In the genomic region with DNA sequence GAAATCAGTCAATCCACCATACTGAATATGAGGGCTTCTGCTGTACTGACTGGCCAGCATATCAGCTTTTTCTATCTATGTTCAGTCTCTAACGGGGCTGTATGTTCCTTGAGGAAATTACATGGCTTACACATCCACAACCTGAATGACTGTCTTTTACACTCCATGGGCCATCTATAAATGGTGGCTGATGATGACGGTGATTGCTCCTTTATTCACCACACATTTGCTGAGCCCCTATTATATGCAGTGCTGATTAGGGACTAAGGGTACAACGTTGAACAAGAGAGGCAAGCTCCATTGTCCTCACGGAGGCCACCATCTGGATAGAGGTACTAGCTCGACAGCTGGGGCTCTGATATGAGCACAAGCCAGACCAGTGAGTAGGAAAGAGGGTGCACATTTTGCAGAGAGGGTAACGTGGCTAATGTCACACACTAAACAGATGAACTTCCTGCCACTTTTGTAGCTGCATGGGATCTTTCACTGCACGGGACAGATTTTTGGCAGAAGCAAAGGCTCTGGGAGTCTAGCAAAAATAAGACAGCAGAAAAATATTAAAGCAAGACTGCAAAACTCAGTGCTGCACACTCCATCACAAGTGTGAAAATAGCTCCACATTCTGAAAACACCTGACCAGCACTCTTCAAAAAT, we compare ENCODE assay signal across 16 cellular contexts. TPM values are rescaled to one million over a fixed set of nuclear protein-coding genes. Genes with fewer than 3 reads are reported as not detected.
DNase-seq lines count a peak whose midpoint lies in the region; ATAC-seq and TF ChIP-seq lines count a peak whose summit lies in the region.
"Had no signal": no experiment of that assay in that cellular context is flagged by ENCODE, and none has a peak within 500 bp of the region (broad histone marks: within the 10 kb centered on the region; RNA-seq: fewer than 3 reads in every experiment).

No MANE protein-coding gene starts in this region.

- H2AFZ ChIP-seq in neural cell (ENCODE audit: low read depth, low read length): no peak overlapping the region

- no peak overlapping the region for H3K27ac ChIP-seq in neural cell (ENCODE audit: low read length)
- H3K27ac ChIP-seq: BLaER1 treated with 17β-estradiol and CSF1 and Interleukin-3, amounts not matched to agents 10 nM and 100 nM had no signal

- H4K20me1 ChIP-seq in neural cell (ENCODE audit: insufficient read depth): no peaks in the 10 kb centered on the region
- H4K20me1 ChIP-seq: BLaER1 treated with 17β-estradiol and CSF1 and Interleukin-3, amounts not matched to agents 10 nM and 100 nM had no signal

- no peak overlapping the region for H3K4me2 ChIP-seq in neural cell (ENCODE audit: low read length)
- H3K4me2 ChIP-seq: BLaER1 treated with 17β-estradiol and CSF1 and Interleukin-3, amounts not matched to agents 10 nM and 100 nM had no signal

- no peak for ATAC-seq in naive thymus-derived CD8-positive, alpha-beta T cell
- ATAC-seq: HepG2 had no signal

- H3K9me3 ChIP-seq in neural cell (ENCODE audit: low read length): no peaks in the 10 kb centered on the region
- H3K9me3 ChIP-seq: BLaER1 treated with 17β-estradiol and CSF1 and Interleukin-3, amounts not matched to agents 10 nM and 100 nM had no signal

- H3K36me3 Mint-ChIP-seq in naive thymus-derived CD8-positive, alpha-beta T cell: no peaks in the 10 kb centered on the region
- H3K36me3 Mint-ChIP-seq: CD4-positive, CD25-positive, alpha-beta regulatory T cell had no signal

- H3K36me3 ChIP-seq in neural cell (ENCODE audit: insufficient read depth, low read length): no peaks in the 10 kb centered on the region
- H3K36me3 ChIP-seq: BLaER1 treated with 17β-estradiol and CSF1 and Interleukin-3, amounts not matched to agents 10 nM and 100 nM had no signal

- H3K9me3 Mint-ChIP-seq in naive thymus-derived CD8-positive, alpha-beta T cell: no peaks in the 10 kb centered on the region
- H3K9me3 Mint-ChIP-seq: H9 had no signal

- H3K4me1 Mint-ChIP-seq in naive thymus-derived CD8-positive, alpha-beta T cell: no peaks in the 10 kb centered on the region

- H3K27me3 ChIP-seq in neural cell (ENCODE audit: insufficient read depth, low read depth, low read length): no peaks in the 10 kb centered on the region
- H3K27me3 ChIP-seq: BLaER1 treated with 17β-estradiol and CSF1 and Interleukin-3, amounts not matched to agents 10 nM and 100 nM had no signal

- peaks cover 0 to 30% (median 8%) of the 10 kb centered on the region in 5 donors for H3K27me3 Mint-ChIP-seq in naive thymus-derived CD8-positive, alpha-beta T cell
- H3K27me3 Mint-ChIP-seq: CD4-positive, CD25-positive, alpha-beta regulatory T cell had no signal

- H3K9ac ChIP-seq in neural cell (ENCODE audit: low read length): no peak overlapping the region
- H3K9ac ChIP-seq: BLaER1 treated with 17β-estradiol and CSF1 and Interleukin-3, amounts not matched to agents 10 nM and 100 nM had no signal

- POLR2A ChIA-PET in naive thymus-derived CD8-positive, alpha-beta T cell (lab: Charles Lee): no interaction called here

- DNase-seq in NCI-H2227 (lab: John Stamatoyannopoulos, UW; ENCODE audit: unreplicated experiment) (peak; percentile 46), NCI-H2227 treated with DMSO at 0.1 percent for 48 hours (lab: John Stamatoyannopoulos, UW) (no peak), NCI-H69 (lab: John Stamatoyannopoulos, UW) (peak; percentile 96), SHP77 treated with DMSO at 0.1 percent for 48 hours (lab: John Stamatoyannopoulos, UW) (no peak)
- no peak for DNase-seq in stimulated activated CD4-positive, alpha-beta T cell treated with anti-CD3 and anti-CD28 coated beads, Interleukin-2, amount 100 ng/mL, for 24 hours
- no peak for DNase-seq in naive thymus-derived CD8-positive, alpha-beta T cell
- DNase-seq: 8988T; AML-193; CD4-positive, CD25-positive, alpha-beta regulatory T cell; DMS79; GOT3; H9 had no signal

- H3K9me2 ChIP-seq in neural cell (ENCODE audit: insufficient read depth, low read length): no peaks in the 10 kb centered on the region

- H3K4me3 Mint-ChIP-seq in naive thymus-derived CD8-positive, alpha-beta T cell: no peak overlapping the region
- H3K4me3 Mint-ChIP-seq: CD4-positive, CD25-positive, alpha-beta regulatory T cell; H9 had no signal

- TF ChIP-seq CTCF in neural cell (IDR thresholded peaks at IDR 0.05; ENCODE audit: poor library complexity, severe bottlenecking): no peak

- no peaks in the 10 kb centered on the region for H3F3A ChIP-seq in neural cell (ENCODE audit: insufficient read depth, low read length, poor library complexity, severe bottlenecking)

- H3K27ac Mint-ChIP-seq in naive thymus-derived CD8-positive, alpha-beta T cell: no peak overlapping the region
- H3K27ac Mint-ChIP-seq: H9 had no signal

- H3K4me3 ChIP-seq in neural cell (ENCODE audit: low read length): no peak overlapping the region
- H3K4me3 ChIP-seq: BLaER1 treated with 17β-estradiol and CSF1 and Interleukin-3, amounts not matched to agents 10 nM and 100 nM had no signal

- TF ChIP-seq RAD21 in neural cell (conservative IDR thresholded peaks at IDR 0.05): no peak

- no peak for TF ChIP-seq EP300 in neural cell (conservative IDR thresholded peaks at IDR 0.05; ENCODE audit: poor library complexity, severe bottlenecking)

- no peaks in the 10 kb centered on the region for H3K79me2 ChIP-seq in neural cell (replicated peaks; ENCODE audit: insufficient read depth, low read length)

TF ChIP-seq in neural cell, 6 proteins besides CTCF, POLR2A, EP300 and RAD21:
- TF ChIP-seq SMC3 (conservative IDR thresholded peaks at IDR 0.05; ENCODE audit: poor library complexity) (no peak), TAF1 (IDR thresholded peaks at IDR 0.05; ENCODE audit: low read depth) (no peak), REST (IDR thresholded peaks at IDR 0.05; ENCODE audit: borderline replicate concordance) (no peak), POLR2AphosphoS5 (IDR thresholded peaks at IDR 0.05) (peak; percentile 91), MXI1 (conservative IDR thresholded peaks at IDR 0.05; ENCODE audit: poor library complexity, severe bottlenecking) (no peak), EZH2 (IDR thresholded peaks at IDR 0.05; ENCODE audit: borderline replicate concordance, insufficient read depth, low read length, poor library complexity, severe bottlenecking) (no peak)

RNA-seq across cellular contexts. Expression of gene DRD2, which starts 30.6 kb away (rescaled TPM):
- 0.24 and 1.5 TPM in 2 replicates for polyA plus RNA-seq in neural cell
- 0.35 and 0.73 TPM in 2 replicates for polyA minus RNA-seq in neural cell
- not detected for total RNA-seq in naive thymus-derived CD8-positive, alpha-beta T cell
- polyA plus RNA-seq in naive thymus-derived CD8-positive, alpha-beta T cell: not detected
- total RNA-seq: CD4-positive, CD25-positive, alpha-beta regulatory T cell; G401; HepG2 had no signal
- polyA plus RNA-seq: HepG2 had no signal

RNA-seq across cellular contexts. Expression of gene ANKK1, which starts 57.0 kb away (rescaled TPM):
- polyA plus RNA-seq in neural cell: not detected in 2 replicates
- not detected in 2 replicates for polyA minus RNA-seq in neural cell
- 1 to 10 TPM; 4.6 to 5.9 TPM for total RNA-seq in naive thymus-derived CD8-positive, alpha-beta T cell
- polyA plus RNA-seq in naive thymus-derived CD8-positive, alpha-beta T cell: not detected
- total RNA-seq: G401 had no signal

Comparison
In these comparisons a context has a peak if more than half of its experiments do, and no peak if none do; other contexts are left out.
1. DNase-seq: peak in NCI-H2227 (single experiment) and NCI-H69 (single experiment); none in NCI-H2227 treated with DMSO at 0.1 percent for 48 hours (single experiment), stimulated activated CD4-positive, alpha-beta T cell treated with anti-CD3 and anti-CD28 coated beads, Interleukin-2, amount 100 ng/mL, for 24 hours (0 of 2), SHP77 treated with DMSO at 0.1 percent for 48 hours (single experiment) and naive thymus-derived CD8-positive, alpha-beta T cell (0 of 10).